8 cellular contexts compared by ENCODE assay signal in the genomic region with DNA sequence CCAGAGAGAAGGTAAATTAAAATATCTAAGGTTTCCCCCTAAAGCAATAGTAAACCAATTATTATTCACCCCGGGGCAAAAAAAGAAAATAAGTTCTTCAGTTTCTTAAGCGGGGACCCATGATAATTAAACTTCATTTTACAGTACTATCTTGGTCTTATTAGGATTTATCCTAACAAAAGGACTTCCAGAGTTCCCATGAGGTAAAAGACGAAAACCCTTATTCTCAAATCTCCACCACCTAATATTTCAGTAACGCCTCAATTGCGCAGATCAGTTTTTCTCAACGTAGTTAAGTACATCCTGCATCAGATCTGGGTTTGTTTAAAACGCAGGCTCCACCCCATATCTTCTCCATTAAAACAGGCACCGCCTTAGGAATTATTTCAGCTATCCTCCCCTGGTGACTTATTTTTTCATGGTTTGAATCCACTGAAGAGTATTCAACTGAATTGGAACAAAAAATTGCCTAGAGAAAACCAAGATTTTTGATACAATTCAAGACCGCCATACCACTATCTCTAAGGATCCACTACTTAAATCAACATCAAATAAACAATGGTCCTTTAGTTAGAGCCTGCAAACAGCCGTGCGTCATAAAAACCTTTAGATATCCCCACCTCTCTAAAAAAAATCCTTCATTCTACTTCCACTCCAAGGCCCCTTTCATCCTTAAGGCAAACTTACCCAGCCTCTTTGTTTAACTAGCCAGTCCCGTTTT. TPM values are rescaled to one million over a fixed set of nuclear protein-coding genes. Genes with fewer than 3 reads are reported as not detected.
DNase-seq lines count a peak whose midpoint lies in the region; ATAC-seq and TF ChIP-seq lines count a peak whose summit lies in the region.

No MANE protein-coding gene starts in this region.

- H3K9me3 ChIP-seq in body of pancreas (no peaks in the 10 kb centered on the region), lung (ENCODE audit: control insufficient read depth in 2 of 2, insufficient read depth in 1 of 2, low read length in 1 of 2) (no peaks in the 10 kb centered on the region), aorta (ENCODE audit: control insufficient read depth, low read length) (no peaks in the 10 kb centered on the region)

- ATAC-seq in body of pancreas, result no peak
- no peak for ATAC-seq in lung (ENCODE audit: insufficient read depth, low FRiP score)
- ATAC-seq in aorta (ENCODE audit: low FRiP score), result no peak
- ATAC-seq in GM18519 (IDR thresholded peaks at IDR 0.05; ENCODE audit: low FRiP score, unreplicated experiment), result no peak

- H3K4me1 ChIP-seq in body of pancreas, result peaks cover 41% of the 10 kb centered on the region
- H3K4me1 ChIP-seq in lung (ENCODE audit: control insufficient read depth in 2 of 2, insufficient read depth in 2 of 2, low read length in 2 of 2), result peaks cover 2 to 13% of the 10 kb centered on the region in 2 donors
- peaks cover 0 to 2% of the 10 kb centered on the region in 2 donors for H3K4me1 ChIP-seq in aorta (ENCODE audit: control insufficient read depth in 1 of 2, insufficient read depth in 2 of 2, low read length in 2 of 2)

- no peaks in the 10 kb centered on the region for H3K27me3 ChIP-seq in body of pancreas
- no peaks in the 10 kb centered on the region for H3K27me3 ChIP-seq in lung (ENCODE audit: control insufficient read depth, insufficient read depth)
- H3K27me3 ChIP-seq in aorta (ENCODE audit: control insufficient read depth in 1 of 2, insufficient read depth in 2 of 2, low read length in 1 of 2), result no peaks in the 10 kb centered on the region

- H3K4me3 ChIP-seq in body of pancreas, result peak overlapping the region; percentile 72 to 99
- peak overlapping the region; percentile 98 for H3K4me3 ChIP-seq in lung
- H3K4me3 ChIP-seq in aorta (ENCODE audit: low read length in 2 of 2), result peak overlapping the region; percentile 94 to 95

- peak overlapping the region; percentile 97 to 100 (median 98) for H3K27ac ChIP-seq in body of pancreas
- H3K27ac ChIP-seq in lung (ENCODE audit: low read depth in 1 of 2, low read length in 1 of 2), result peak overlapping the region; percentile 99
- H3K27ac ChIP-seq in aorta (ENCODE audit: low read depth in 1 of 2, low read length in 2 of 2), result peak overlapping the region; percentile 90 to 99

- TF ChIP-seq CTCF in body of pancreas (IDR thresholded peaks at IDR 0.05) (no peak), lung (IDR thresholded peaks at IDR 0.05; ENCODE audit: control extremely low read depth, extremely low read depth) (no peak)

- peak in 1 of 3 donors; percentile 3 for TF ChIP-seq POLR2A in body of pancreas (IDR thresholded peaks at IDR 0.05)

- H3K36me3 ChIP-seq in body of pancreas (replicated peaks in 1 of 2; ENCODE audit: insufficient read depth in 1 of 2, low read depth in 2 of 2) (peaks cover 8 to 11% of the 10 kb centered on the region in 2 donors), lung (ENCODE audit: control insufficient read depth in 2 of 2, insufficient read depth in 2 of 2, low read length in 2 of 2) (peaks cover 20 to 24% of the 10 kb centered on the region in 2 donors), aorta (ENCODE audit: control insufficient read depth in 1 of 2, insufficient read depth in 2 of 2, low read length in 1 of 2) (peaks cover 4 to 10% of the 10 kb centered on the region in 2 donors)

- peak; percentile 50 for DNase-seq in COLO829 (ENCODE audit: low spot score)
- peak; percentile 53 for DNase-seq in LHCN-M2 (ENCODE audit: low read depth)
- no peak for DNase-seq in body of pancreas
- DNase-seq in lung (ENCODE audit: low spot score), result no peak
- no peak for DNase-seq in aorta
- no peak for DNase-seq in middle frontal gyrus (ENCODE audit: extremely low spot score, low spot score)
- DNase-seq in stimulated activated CD4-positive, alpha-beta T cell treated with anti-CD3 and anti-CD28 coated beads, Interleukin-4, amount 100 ng/mL, for 24 hours, result no peak

- intact Hi-C loops in body of pancreas (cut with DNase I) (no loop called here), aorta (cut with DNase I) (loop anchor here (1.0 to 2.0 kb wide), 3 partner anchors 16 to 43 kb away; no protein-coding TSS in a partner anchor)

- 0 to 1% methylated on average over 12 of the region's 12 CpGs for WGBS in body of pancreas, 2 donors
- 2 to 5% methylated on average over 12 of the region's 12 CpGs for WGBS in lung, 2 donors
- 0% methylated on average over 12 of the region's 12 CpGs for WGBS in aorta, 2 donors

RNA-seq across cellular contexts. Expression of a gene that starts 1.7 kb away (rescaled TPM):
- total RNA-seq in LHCN-M2 (2014; rRNA removed), result 287 TPM in 2 replicates
- polyA plus RNA-seq in LHCN-M2 (2012), result 66.7 TPM
- 100 to 1,000 TPM; 211 to 223 TPM for total RNA-seq in body of pancreas
- 100 to 1,000 TPM; 293 to 336 TPM for total RNA-seq in lung
- 100 to 1,000 TPM; 109 to 307 TPM for polyA plus RNA-seq in lung
- total RNA-seq in aorta, result 100 to 1,000 TPM; 247 to 533 TPM
- 100 to 1,000 TPM; 146 to 200 TPM for polyA plus RNA-seq in aorta

RNA-seq across cellular contexts. Expression of a gene that starts 28.5 kb away (rescaled TPM):
- total RNA-seq in LHCN-M2 (2014; rRNA removed) (2.8 and 3.1 TPM in 2 replicates), body of pancreas (1 to 10 TPM; 4.7 to 7.6 TPM), lung (100 to 1,000 TPM in 1 of 2 donors, 10 to 100 TPM in 1; 23.2 to 104 TPM), aorta (10 to 100 TPM; 94.4 to 98.0 TPM)
- 4.8 TPM for polyA plus RNA-seq in LHCN-M2 (2012)
- polyA plus RNA-seq in lung (10 to 100 TPM; 36.4 to 59.5 TPM), aorta (10 to 100 TPM in 1 of 2 donors, 1 to 10 TPM in 1; 8.8 to 50.4 TPM)

RNA-seq across cellular contexts. Expression of a gene that starts 51.7 kb away (rescaled TPM):
- total RNA-seq in LHCN-M2 (2014; rRNA removed), result 85.5 and 116 TPM in 2 replicates
- polyA plus RNA-seq in LHCN-M2 (2012), result 84.7 TPM
- 100 to 1,000 TPM in 1 of 2 donors, 10 to 100 TPM in 1; 64.6 to 203 TPM for total RNA-seq in body of pancreas
- 100 to 1,000 TPM; 133 to 245 TPM for total RNA-seq in lung
- 100 to 1,000 TPM; 133 to 184 TPM for polyA plus RNA-seq in lung
- 100 to 1,000 TPM; 129 to 178 TPM for total RNA-seq in aorta
- polyA plus RNA-seq in aorta, result 100 to 1,000 TPM; 113 to 157 TPM

Comparison
In these comparisons a context has a peak if more than half of its experiments do, and no peak if none do; other contexts are left out.
1. DNase-seq: peak in COLO829 (single experiment) and LHCN-M2 (single experiment); none in body of pancreas (0 of 4), lung (single experiment), aorta (0 of 2), middle frontal gyrus (single experiment) and stimulated activated CD4-positive, alpha-beta T cell treated with anti-CD3 and anti-CD28 coated beads, Interleukin-4, amount 100 ng/mL, for 24 hours (single experiment).
2. Peak in every context shown above with its lines, with median percentiles within 50 percentile points of each other: H3K27ac ChIP-seq and H3K4me3 ChIP-seq.